In genomic region chr4:13654158-13654797, GRCh38 we compare ENCODE assay signal across 1 cellular context.
TF ChIP-seq lines count a peak whose summit lies in the region.

No MANE protein-coding gene starts in this region.

TF ChIP-seq in K562, 482 proteins besides CTCF, POLR2A, EP300 and RAD21 (continued from another document and continues in another):
- peak; percentile 38; the same call in 1 of the 2 replicates for TF ChIP-seq CTBP1 (IDR thresholded peaks at IDR 0.05; ENCODE audit: borderline replicate concordance)
- TF ChIP-seq NFIX (CRISPR knock-in tag; IDR thresholded peaks at IDR 0.05; ENCODE audit: low read depth): no peak
- TF ChIP-seq PTRF (tag; IDR thresholded peaks at IDR 0.05): no peak
- no peak for TF ChIP-seq MAFF (IDR thresholded peaks at IDR 0.05; ENCODE audit: low read length)
- TF ChIP-seq HMG20A (CRISPR knock-in tag; conservative IDR thresholded peaks at IDR 0.05): no peak
- TF ChIP-seq VEZF1 (CRISPR knock-in tag; IDR thresholded peaks at IDR 0.05): peak; percentile 25; the same call in 1 of the 2 replicates
- TF ChIP-seq MBD1 (CRISPR knock-in tag; IDR thresholded peaks at IDR 0.05): no peak
- peak in 1 of 2 experiments; percentile 62; a peak in 1 of 4 replicates for TF ChIP-seq RCOR1 (IDR thresholded peaks at IDR 0.05; ENCODE audit: borderline replicate concordance in 1 of 2, low read depth in 2 of 2, low read length in 2 of 2)
- peak; percentile 47 for TF ChIP-seq SMC3 (conservative IDR thresholded peaks at IDR 0.05; ENCODE audit: insufficient read depth, low read depth, low read length)
- no peak for TF ChIP-seq JUND (IDR thresholded peaks at IDR 0.05; ENCODE audit: borderline replicate concordance, low read depth, low read length)
- no peak for TF ChIP-seq JUND (tag; IDR thresholded peaks at IDR 0.05; ENCODE audit: borderline replicate concordance, low read depth, low read length)
- no peak for TF ChIP-seq SNRNP70 (optimal IDR thresholded peaks at IDR 0.05; ENCODE audit: low read depth, low read length)
- TF ChIP-seq MAZ (CRISPR knock-in tag; conservative IDR thresholded peaks at IDR 0.05 in 1 of 2, IDR thresholded peaks at IDR 0.05 in 1 of 2): peak in 1 of 2 experiments; percentile 64; a peak in 1 of 4 replicates
- no peak for TF ChIP-seq PRDM10 (IDR thresholded peaks at IDR 0.05; ENCODE audit: partially characterized antibody)
- no peak for TF ChIP-seq ZNF507 (tag; conservative IDR thresholded peaks at IDR 0.05)
- TF ChIP-seq EGR1 (conservative IDR thresholded peaks at IDR 0.05): 0 out of 2 replicates have a peak, but pooled peaks have one; percentile 9
- TF ChIP-seq CREB1 (IDR thresholded peaks at IDR 0.05): no peak
- peak; percentile 23; the same call in 1 of the 2 replicates for TF ChIP-seq CREB1 (CRISPR knock-in tag; IDR thresholded peaks at IDR 0.05)
- no peak for TF ChIP-seq SRSF9 (IDR thresholded peaks at IDR 0.05; ENCODE audit: borderline replicate concordance, low read depth, low read length)
- TF ChIP-seq REST (CRISPR knock-in tag; IDR thresholded peaks at IDR 0.05; ENCODE audit: low read depth): no peak
- no peak for TF ChIP-seq ZNF124 (CRISPR knock-in tag; IDR thresholded peaks at IDR 0.05)
- no peak for TF ChIP-seq CCNT2 (IDR thresholded peaks at IDR 0.05; ENCODE audit: borderline replicate concordance, extremely low read depth, insufficient read length, low read depth, low read length)
- no peak for TF ChIP-seq ZBTB1 (CRISPR knock-in tag; IDR thresholded peaks at IDR 0.05; ENCODE audit: borderline replicate concordance, low read depth)
- no peak for TF ChIP-seq KHSRP (IDR thresholded peaks at IDR 0.05)
- no peak for TF ChIP-seq DLX4 (CRISPR knock-in tag; IDR thresholded peaks at IDR 0.05)
- TF ChIP-seq ZNF384 (IDR thresholded peaks at IDR 0.05; ENCODE audit: low read depth, low read length): no peak
- no peak for TF ChIP-seq ZNF212 (CRISPR knock-in tag; IDR thresholded peaks at IDR 0.05)
- TF ChIP-seq ZBTB12 (CRISPR knock-in tag; IDR thresholded peaks at IDR 0.05): no peak
- TF ChIP-seq RBM39 (optimal IDR thresholded peaks at IDR 0.05; ENCODE audit: low read depth, low read length): no peak
- no peak for TF ChIP-seq PML (IDR thresholded peaks at IDR 0.05; ENCODE audit: low read length)
- no peak for TF ChIP-seq GTF2E2 (tag; IDR thresholded peaks at IDR 0.05)
- no peak for TF ChIP-seq ZNF316 (IDR thresholded peaks at IDR 0.05)
- TF ChIP-seq MBD2 (IDR thresholded peaks at IDR 0.05; ENCODE audit: borderline replicate concordance, low read depth): no peak
- TF ChIP-seq KLF16 (IDR thresholded peaks at IDR 0.05): 0 out of 2 replicates have a peak, but pooled peaks have one; percentile 26
- no peak for TF ChIP-seq UBTF (IDR thresholded peaks at IDR 0.05; ENCODE audit: borderline replicate concordance in 1 of 2, low read depth in 2 of 2, low read length in 2 of 2)
- TF ChIP-seq ATF4 (CRISPR knock-in tag; IDR thresholded peaks at IDR 0.05): no peak
- TF ChIP-seq CHAMP1 (IDR thresholded peaks at IDR 0.05): no peak
- peak in 1 of 2 experiments; percentile 70 for TF ChIP-seq E2F6 (IDR thresholded peaks at IDR 0.05; ENCODE audit: borderline replicate concordance in 1 of 2, extremely low read depth in 1 of 2, insufficient read depth in 1 of 2, insufficient read length in 1 of 2, low read depth in 1 of 2, low read length in 1 of 2, poor library complexity in 1 of 2, severe bottlenecking in 1 of 2)
